ENCODE assay signal across 23 cellular contexts in genomic region chr11:20310137-20310536, GRCh38. TPM values are rescaled to one million over a fixed set of nuclear protein-coding genes. Genes with fewer than 3 reads are reported as not detected.
DNase-seq lines count a peak whose midpoint lies in the region; ATAC-seq and TF ChIP-seq lines count a peak whose summit lies in the region.
"Had no signal": no experiment of that assay in that cellular context is flagged by ENCODE, and none has a peak within 500 bp of the region (broad histone marks: within the 10 kb centered on the region; RNA-seq: fewer than 3 reads in every experiment).

No MANE protein-coding gene starts in this region.

- in situ Hi-C loops in G401 (cut with HindIII; ENCODE audit: low sequenced_read_pairs), result no loop called here

- no peak overlapping the region for H3K4me3 Mint-ChIP-seq in activated CD8-positive, alpha-beta memory T cell treated with anti-CD3 and anti-CD28 coated beads, Interleukin-2, amount 10 ng/mL, durations not matched to agents 7 days and 5 days
- H3K4me3 Mint-ChIP-seq: CD8-positive, alpha-beta memory T cell had no signal

- no peak overlapping the region for H3K27ac Mint-ChIP-seq in activated CD8-positive, alpha-beta memory T cell treated with anti-CD3 and anti-CD28 coated beads, Interleukin-2, amount 10 ng/mL, durations not matched to agents 7 days and 5 days
- H3K27ac Mint-ChIP-seq: CD8-positive, alpha-beta memory T cell had no signal

- H3K27ac ChIP-seq in dorsolateral prefrontal cortex, result peak overlapping the region in 48 of 59 donors; percentile 13 to 86 (median 72)
- H3K27ac ChIP-seq: lower lobe of right lung, right lobe of liver, transverse colon had no signal

- no peak overlapping the region for H3K4me3 ChIP-seq in dorsolateral prefrontal cortex
- H3K4me3 ChIP-seq: lower lobe of right lung, right lobe of liver, transverse colon had no signal

- peaks cover 0 to 16% (median 0%) of the 10 kb centered on the region in 45 donors for H3K27me3 ChIP-seq in dorsolateral prefrontal cortex
- H3K27me3 ChIP-seq: right lobe of liver, transverse colon had no signal

- DNase-seq in G401 (ENCODE audit: low spot score) (peak; percentile 1), NCI-H748 (lab: John Stamatoyannopoulos, UW; ENCODE audit: unreplicated experiment) (peak; percentile 82), dorsolateral prefrontal cortex (peak; percentile 4 to 79 (median 62)), nucleus accumbens (lab: John Stamatoyannopoulos, UW) (peak in 53 of 56 donors; percentile 2 to 89 (median 61)), activated gamma-delta T cell (lab: John Stamatoyannopoulos, UW) (no peak), DMS 273 (lab: John Stamatoyannopoulos, UW; ENCODE audit: unreplicated experiment) (no peak)
- DNase-seq in activated CD8-positive, alpha-beta memory T cell treated with anti-CD3 and anti-CD28 coated beads, Interleukin-2, amount 10 ng/mL, durations not matched to agents 7 days and 5 days, result no peak
- DNase-seq in stimulated activated CD4-positive, alpha-beta T cell treated with anti-CD3 and anti-CD28 coated beads, Interleukin-4, amount 100 ng/mL, for 24 hours, result no peak
- DNase-seq: activated CD4-positive, alpha-beta T cell treated with anti-CD3 and anti-CD28 coated beads for 48 hours; activated CD8-positive, alpha-beta memory T cell treated with anti-CD3 and anti-CD28 coated beads, Interleukin-2, amount 50 U/mL, for 4 hours; activated effector memory CD4-positive, alpha-beta T cell treated with anti-CD3 and anti-CD28 coated beads, Interleukin-2, amount 50 U/mL, for 16 hours; CD8-positive, alpha-beta memory T cell; GOT3; islet precursor cell; KBM-7; lower lobe of right lung; MV-4-11; NCI-H2171; NK-92 treated with Interleukin-12 subunit alpha and Interleukin-12 subunit beta, amount 100 ng/mL, for 24 hours; right lobe of liver; RPMI8226; stimulated activated naive CD4-positive, alpha-beta T cell treated with Interleukin-2 at 50 U/mL for 16 hours; transverse colon had no signal

- peaks cover 14% of the 10 kb centered on the region for H3K27me3 Mint-ChIP-seq in activated CD8-positive, alpha-beta memory T cell treated with anti-CD3 and anti-CD28 coated beads, Interleukin-2, amount 10 ng/mL, durations not matched to agents 7 days and 5 days

- H3K9me3 Mint-ChIP-seq in activated CD8-positive, alpha-beta memory T cell treated with anti-CD3 and anti-CD28 coated beads, Interleukin-2, amount 10 ng/mL, durations not matched to agents 7 days and 5 days (ENCODE audit: low read depth), result no peaks in the 10 kb centered on the region
- H3K9me3 Mint-ChIP-seq: CD8-positive, alpha-beta memory T cell had no signal

- no peak for ATAC-seq in activated CD8-positive, alpha-beta memory T cell treated with anti-CD3 and anti-CD28 coated beads, Interleukin-2, amount 10 ng/mL, durations not matched to agents 7 days and 5 days
- ATAC-seq: lower lobe of right lung, right lobe of liver had no signal

- CTCF ChIA-PET in activated CD8-positive, alpha-beta memory T cell treated with anti-CD3 and anti-CD28 coated beads, Interleukin-2, amount 10 ng/mL, durations not matched to agents 7 days and 5 days (lab: Charles Lee), result no interaction called here

- H3K4me1 Mint-ChIP-seq in activated CD8-positive, alpha-beta memory T cell treated with anti-CD3 and anti-CD28 coated beads, Interleukin-2, amount 10 ng/mL, durations not matched to agents 7 days and 5 days, result no peaks in the 10 kb centered on the region
- H3K4me1 Mint-ChIP-seq: CD8-positive, alpha-beta memory T cell had no signal

- TF ChIP-seq CTCF in dorsolateral prefrontal cortex (IDR thresholded peaks at IDR 0.05 in 54 of 56, conservative IDR thresholded peaks at IDR 0.05 in 2 of 56; ENCODE audit: low read depth in 1 of 56, partially characterized antibody in 56 of 56), result peak in 11 of 56 donors; percentile 11 to 53 (median 16)

- intact Hi-C loops in dorsolateral prefrontal cortex (cut with DNase I), result no loop called here

- H3K36me3 Mint-ChIP-seq in activated CD8-positive, alpha-beta memory T cell treated with anti-CD3 and anti-CD28 coated beads, Interleukin-2, amount 10 ng/mL, durations not matched to agents 7 days and 5 days, result no peaks in the 10 kb centered on the region
- H3K36me3 Mint-ChIP-seq: CD8-positive, alpha-beta memory T cell had no signal

RNA-seq across cellular contexts. Expression of gene HTATIP2, which starts 53.4 kb away (rescaled TPM):
- not detected in 2 replicates for total RNA-seq in G401 (2014; rRNA removed; shearing (Covaris generic))
- 10 to 100 TPM; 12.7 to 59.9 (median 25.5) TPM for total RNA-seq in dorsolateral prefrontal cortex
- 10 to 100 TPM; 42.0 to 44.2 TPM for total RNA-seq in activated CD8-positive, alpha-beta memory T cell treated with anti-CD3 and anti-CD28 coated beads, Interleukin-2, amount 10 ng/mL, durations not matched to agents 7 days and 5 days

Comparison
In these comparisons a context has a peak if more than half of its experiments do, and no peak if none do; other contexts are left out.
1. DNase-seq: peak in G401 (single experiment), NCI-H748 (single experiment), dorsolateral prefrontal cortex (10 of 10) and nucleus accumbens (53 of 56); none in activated CD8-positive, alpha-beta memory T cell treated with anti-CD3 and anti-CD28 coated beads, Interleukin-2, amount 10 ng/mL, durations not matched to agents 7 days and 5 days (single experiment), activated gamma-delta T cell (single experiment), DMS 273 (single experiment) and stimulated activated CD4-positive, alpha-beta T cell treated with anti-CD3 and anti-CD28 coated beads, Interleukin-4, amount 100 ng/mL, for 24 hours (single experiment).
2. RNA of gene HTATIP2, which starts 53.4 kb away (total RNA-seq): 42.0 to 44.2 TPM in activated CD8-positive, alpha-beta memory T cell treated with anti-CD3 and anti-CD28 coated beads, Interleukin-2, amount 10 ng/mL, durations not matched to agents 7 days and 5 days and 12.7 to 59.9 TPM in dorsolateral prefrontal cortex; not detected in G401; every median in the first group is over 10 times any median in the second.